In the genomic region with DNA sequence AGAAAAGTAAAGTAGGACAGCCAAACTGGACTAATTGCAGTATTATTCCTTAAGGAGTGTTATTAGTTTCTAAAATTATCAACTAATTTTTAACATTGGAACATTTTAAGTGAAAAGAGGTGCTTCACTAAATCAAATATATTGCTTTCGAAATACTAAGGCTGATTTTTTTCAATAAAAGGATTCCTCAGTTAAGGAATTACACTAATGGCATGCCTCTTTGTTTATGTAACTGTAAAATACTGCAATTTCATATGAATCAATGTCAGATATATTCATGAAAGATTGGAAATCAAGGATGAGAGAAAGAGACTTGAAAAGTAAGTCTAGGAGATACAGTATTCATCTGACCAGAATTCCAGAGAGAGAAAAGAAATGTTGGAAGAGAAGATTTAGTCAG, we compare ENCODE assay signal across 25 cellular contexts.
"Had no signal": no experiment of that assay in that cellular context is flagged by ENCODE, and none has a peak within 500 bp of the region (broad histone marks: within the 10 kb centered on the region; RNA-seq: fewer than 3 reads in every experiment).

No MANE protein-coding gene starts in this region.

- H3K4me3 ChIP-seq: esophagus muscularis mucosa, gastroesophageal sphincter, left lung, lower lobe of right lung, neural progenitor cell, spleen, tibial nerve had no signal

- H3K27ac ChIP-seq: esophagus muscularis mucosa, gastroesophageal sphincter, left lung, lower lobe of right lung, neural progenitor cell, spleen, tibial nerve had no signal

- H2AFZ ChIP-seq: neural progenitor cell had no signal

- H3K4me2 ChIP-seq: neural progenitor cell had no signal

- H3K4me1 ChIP-seq: left lung, lower lobe of right lung, neural progenitor cell had no signal

- H3K9ac ChIP-seq: neural progenitor cell had no signal

- ATAC-seq: activated CD8-positive, alpha-beta T cell treated with anti-CD3 and anti-CD28 coated beads for 36 hours; activated naive CD8-positive, alpha-beta T cell treated with anti-CD3 and anti-CD28 coated beads, Interleukin-2, amount 50 U/mL, for 24 hours; activated T-cell treated with anti-CD3 and anti-CD28 coated beads, Interleukin-2, amount 50 U/mL, for 4 hours; activated T-helper 17 cell treated with anti-CD3 and anti-CD28 coated beads, Interleukin-2, amount 50 U/mL, for 72 hours; gastroesophageal sphincter; left lung; lower lobe of right lung; natural killer cell; right cardiac atrium; WTC11 had no signal

- H3K27me3 ChIP-seq: esophagus muscularis mucosa, gastroesophageal sphincter, left lung, neural progenitor cell, spleen, tibial nerve had no signal

- H3K9me3 ChIP-seq: esophagus muscularis mucosa, gastroesophageal sphincter, left lung, lower lobe of right lung had no signal

- H3K36me3 ChIP-seq: esophagus muscularis mucosa, gastroesophageal sphincter, lower lobe of right lung, neural progenitor cell, spleen, tibial nerve had no signal

- DNase-seq: activated CD4-positive, alpha-beta T cell treated with anti-CD3 and anti-CD28 coated beads, Interleukin-2, amount 50 U/mL, for 1 hour; activated CD8-positive, alpha-beta T cell treated with anti-CD3 and anti-CD28 coated beads for 36 hours; activated gamma-delta T cell treated with Interleukin-2 at 50 U/mL for 16 hours; activated naive CD4-positive, alpha-beta T cell treated with anti-CD3 and anti-CD28 coated beads, Interleukin-2, amount 50 U/mL, for 16 hours; activated naive CD8-positive, alpha-beta T cell treated with anti-CD3 and anti-CD28 coated beads, Interleukin-2, amount 50 U/mL, for 24 hours; activated T-cell treated with anti-CD3 and anti-CD28 coated beads, Interleukin-2, amount 50 U/mL, for 4 hours; amygdala; endodermal cell; hippocampal formation; immature natural killer cell; left lung; lower lobe of right lung; mesendoderm; natural killer cell; occipital lobe; right cardiac atrium; spleen; stimulated activated naive CD4-positive, alpha-beta T cell; T-helper 2 cell had no signal
